8 cellular contexts compared by ENCODE assay signal in genomic region chr20:54475334-54476287, GRCh38. TPM values are rescaled to one million over a fixed set of nuclear protein-coding genes. Genes with fewer than 3 reads are reported as not detected.
A peak's percentile ranks its signal among the peaks of the same experiment; 100 is the strongest.
DNase-seq lines count a peak whose midpoint lies in the region; ATAC-seq and TF ChIP-seq lines count a peak whose summit lies in the region.

Gene DOK5 (plus strand): TSS chr20:54475593. CDS start chr20:54475947, 354 bp downstream.

- DNase-seq in CD14-positive monocyte (ENCODE audit: low spot score) (no peak), heart left ventricle (peak in 4 of 5 donors; percentile 53 to 68 (median 61)), NCI-H2029 (lab: John Stamatoyannopoulos, UW) (no peak), HUDEP-2 (lab: John Stamatoyannopoulos, UW; ENCODE audit: unreplicated experiment in 76 of 76) (no peak)
- DNase-seq in activated T-helper 2 cell treated with anti-CD3 and anti-CD28 coated beads, Interferon-gamma antibody, Interleukin-2, Interleukin-4, amounts not matched to agents 10 μg/mL and 5 μg/mL and 100 μg/mL, durations not matched to agents 14 hours and 24 hours and 36 hours (ENCODE audit: low spot score): no peak

- peak within 1 kb of the TSS; percentile 68 for H2AFZ ChIP-seq in parathyroid adenoma

- H3K36me3 Mint-ChIP-seq in CD14-positive monocyte: no peaks in the 10 kb centered on the region
- H3K36me3 Mint-ChIP-seq in activated T-helper 2 cell treated with anti-CD3 and anti-CD28 coated beads, Interferon-gamma antibody, Interleukin-2, Interleukin-4, amounts not matched to agents 10 μg/mL and 5 μg/mL and 100 μg/mL, durations not matched to agents 14 hours and 24 hours and 36 hours (ENCODE audit: low read depth): no peaks in the 10 kb centered on the region

- H3K4me1 ChIP-seq in heart left ventricle: peaks cover 0 to 21% (median 6%) of the 10 kb centered on the region in 12 donors
- H3K4me1 ChIP-seq in parathyroid adenoma: no peaks in the 10 kb centered on the region

- 0 to 1% (median 1%) methylated on average over 47 to 75 of the region's 75 CpGs for WGBS in heart left ventricle, 4 donors

- peaks cover 37 to 60% (median 53%) of the 10 kb centered on the region in 3 donors for H3K27me3 Mint-ChIP-seq in CD14-positive monocyte (ENCODE audit: low read depth in 3 of 3)
- H3K27me3 Mint-ChIP-seq in activated T-helper 2 cell treated with anti-CD3 and anti-CD28 coated beads, Interferon-gamma antibody, Interleukin-2, Interleukin-4, amounts not matched to agents 10 μg/mL and 5 μg/mL and 100 μg/mL, durations not matched to agents 14 hours and 24 hours and 36 hours (ENCODE audit: low read depth): peaks cover 41% of the 10 kb centered on the region

- peak within 1 kb of the TSS; percentile 88 for H3K4me2 ChIP-seq in parathyroid adenoma (ENCODE audit: low read length)

- peak within 1 kb of the TSS in 10 of 12 donors; percentile 24 to 83 (median 56) for H3K27ac ChIP-seq in heart left ventricle
- no peak within 1 kb of the TSS for H3K27ac ChIP-seq in parathyroid adenoma

- peak within 1 kb of the TSS; percentile 41 to 80 for H3K4me3 Mint-ChIP-seq in CD14-positive monocyte
- H3K4me3 Mint-ChIP-seq in activated T-helper 2 cell treated with anti-CD3 and anti-CD28 coated beads, Interferon-gamma antibody, Interleukin-2, Interleukin-4, amounts not matched to agents 10 μg/mL and 5 μg/mL and 100 μg/mL, durations not matched to agents 14 hours and 24 hours and 36 hours (ENCODE audit: low read depth): peak within 1 kb of the TSS; percentile 65

- intact Hi-C loops in CD14-positive monocyte (cut with micrococcal nuclease) (no loop called here), heart left ventricle (cut with DNase I) (loop anchor here in 5 of 10 donors (5.0 to 10.0 kb wide), 5 partner anchors 147 to 253 kb away; no protein-coding TSS in a partner anchor)
- intact Hi-C loops in activated T-helper 2 cell treated with anti-CD3 and anti-CD28 coated beads, Interferon-gamma antibody, Interleukin-2, Interleukin-4, amounts not matched to agents 10 μg/mL and 5 μg/mL and 100 μg/mL, durations not matched to agents 14 hours and 24 hours and 36 hours (cut with micrococcal nuclease): loop anchor here (10.0 kb wide), 2 partner anchors 151 to 251 kb away; no protein-coding TSS in a partner anchor

- H3K27me3 ChIP-seq in heart left ventricle (peaks cover 0 to 31% (median 0%) of the 10 kb centered on the region in 9 donors), parathyroid adenoma (ENCODE audit: control insufficient read depth, insufficient read depth, low read length) (no peaks in the 10 kb centered on the region)

- H3K79me2 ChIP-seq in parathyroid adenoma: no peaks in the 10 kb centered on the region

- peaks cover 0 to 11% (median 11%) of the 10 kb centered on the region in 7 donors for H3K9me3 Mint-ChIP-seq in CD14-positive monocyte
- H3K9me3 Mint-ChIP-seq in activated T-helper 2 cell treated with anti-CD3 and anti-CD28 coated beads, Interferon-gamma antibody, Interleukin-2, Interleukin-4, amounts not matched to agents 10 μg/mL and 5 μg/mL and 100 μg/mL, durations not matched to agents 14 hours and 24 hours and 36 hours: no peaks in the 10 kb centered on the region

- H3K9ac ChIP-seq in parathyroid adenoma: no peak within 1 kb of the TSS

- H3K36me3 ChIP-seq in heart left ventricle (no peaks in the 10 kb centered on the region), parathyroid adenoma (ENCODE audit: control insufficient read depth, insufficient read depth, low read length) (no peaks in the 10 kb centered on the region)

- H3K4me3 ChIP-seq in heart left ventricle: peak within 1 kb of the TSS; percentile 45 to 92 (median 72)
- H3K4me3 ChIP-seq in parathyroid adenoma (ENCODE audit: low read depth, low read length): peak within 1 kb of the TSS; percentile 52

- no peak for TF ChIP-seq POLR2A in heart left ventricle (IDR thresholded peaks at IDR 0.05)

- H3K27ac Mint-ChIP-seq in CD14-positive monocyte: no peak within 1 kb of the TSS
- H3K27ac Mint-ChIP-seq in activated T-helper 2 cell treated with anti-CD3 and anti-CD28 coated beads, Interferon-gamma antibody, Interleukin-2, Interleukin-4, amounts not matched to agents 10 μg/mL and 5 μg/mL and 100 μg/mL, durations not matched to agents 14 hours and 24 hours and 36 hours: peak within 1 kb of the TSS; percentile 18

- H3K9me3 ChIP-seq in heart left ventricle: no peaks in the 10 kb centered on the region
- no peaks in the 10 kb centered on the region for H3K9me3 ChIP-seq in parathyroid adenoma (ENCODE audit: control insufficient read depth, low read length)

- ATAC-seq in heart left ventricle (peak; percentile 70 to 93 (median 90)), HG02885 (IDR thresholded peaks at IDR 0.05; ENCODE audit: poor library complexity, unreplicated experiment) (no peak), HG03095 (IDR thresholded peaks at IDR 0.05; ENCODE audit: unreplicated experiment) (no peak)

- H3K4me1 Mint-ChIP-seq in CD14-positive monocyte: peaks cover 6% of the 10 kb centered on the region
- H3K4me1 Mint-ChIP-seq in activated T-helper 2 cell treated with anti-CD3 and anti-CD28 coated beads, Interferon-gamma antibody, Interleukin-2, Interleukin-4, amounts not matched to agents 10 μg/mL and 5 μg/mL and 100 μg/mL, durations not matched to agents 14 hours and 24 hours and 36 hours (ENCODE audit: low read depth): peaks cover 17% of the 10 kb centered on the region

- TF ChIP-seq CTCF in CD14-positive monocyte (IDR thresholded peaks at IDR 0.05) (no peak), heart left ventricle (IDR thresholded peaks at IDR 0.05) (peak in 2 of 12 donors; percentile 10 to 17), parathyroid adenoma (IDR thresholded peaks at IDR 0.05) (no peak)

RNA-seq across cellular contexts. Expression of gene DOK5, which starts in this region (rescaled TPM):
- polyA plus RNA-seq in CD14-positive monocyte: not detected
- total RNA-seq in activated T-helper 2 cell treated with anti-CD3 and anti-CD28 coated beads, Interferon-gamma antibody, Interleukin-2, Interleukin-4, amounts not matched to agents 10 μg/mL and 5 μg/mL and 100 μg/mL, durations not matched to agents 14 hours and 24 hours and 36 hours: 2.9 and 4.7 TPM in 2 replicates
- total RNA-seq in heart left ventricle: 10 to 100 TPM in 2 of 9 donors, 1 to 10 TPM in 7; 3.4 to 23.5 (median 7.0) TPM
- polyA plus RNA-seq in heart left ventricle: 1 to 10 TPM; 4.0 to 6.2 TPM

Comparison
In these comparisons a context has a peak if more than half of its experiments do, and no peak if none do; other contexts are left out.
1. RNA of gene DOK5 (polyA plus RNA-seq): 4.0 to 6.2 TPM in heart left ventricle; not detected in CD14-positive monocyte; every median in the first group is over 4 times any median in the second.
2. DNase-seq: peak in heart left ventricle (4 of 5); none in CD14-positive monocyte (single experiment), activated T-helper 2 cell treated with anti-CD3 and anti-CD28 coated beads, Interferon-gamma antibody, Interleukin-2, Interleukin-4, amounts not matched to agents 10 μg/mL and 5 μg/mL and 100 μg/mL, durations not matched to agents 14 hours and 24 hours and 36 hours (single experiment), NCI-H2029 (single experiment) and HUDEP-2 (0 of 76).
3. ATAC-seq: peak in heart left ventricle (4 of 4); none in HG02885 (single experiment) and HG03095 (single experiment).